Comparison of ENCODE assay signal across 11 cellular contexts in genomic region chr3:160562952-160563351, GRCh38. TPM values are rescaled to one million over a fixed set of nuclear protein-coding genes. Genes with fewer than 3 reads are reported as not detected.
DNase-seq lines count a peak whose midpoint lies in the region; ATAC-seq and TF ChIP-seq lines count a peak whose summit lies in the region.
"Had no signal": no experiment of that assay in that cellular context is flagged by ENCODE, and none has a peak within 500 bp of the region (broad histone marks: within the 10 kb centered on the region; RNA-seq: fewer than 3 reads in every experiment).

No MANE protein-coding gene starts in this region.

- no peaks in the 10 kb centered on the region for H3K36me3 ChIP-seq in adipocyte (ENCODE audit: control insufficient read depth, insufficient read depth, low read length, severe bottlenecking)

- no peak for DNase-seq in AG09309 (ENCODE audit: low read depth)
- no peak for DNase-seq in HFF-Myc (ENCODE audit: extremely low read depth, low read depth)
- no peak for DNase-seq in adipocyte (ENCODE audit: low read depth)
- DNase-seq in naive B cell, result no peak
- no peak for DNase-seq in SK-N-DZ (ENCODE audit: low spot score)
- no peak for DNase-seq in NCI-H1048 (lab: John Stamatoyannopoulos, UW)
- DNase-seq in MV-4-11 (lab: John Stamatoyannopoulos, UW), result no peak
- DNase-seq: DMS79, NCI-H1417 had no signal

- no peaks in the 10 kb centered on the region for H3K9me3 Mint-ChIP-seq in naive B cell

- H3K9me3 ChIP-seq in adipocyte (ENCODE audit: control insufficient read depth, low read length), result no peaks in the 10 kb centered on the region

- no peaks in the 10 kb centered on the region for H3K27me3 ChIP-seq in adipocyte (replicated peaks; ENCODE audit: control insufficient read depth, insufficient read depth, low read length)

- H3K27me3 Mint-ChIP-seq in naive B cell, result no peaks in the 10 kb centered on the region

- H3K4me1 Mint-ChIP-seq in naive B cell, result peaks cover 44 to 62% (median 57%) of the 10 kb centered on the region in 3 donors

- peaks cover under 1 to 2% of the 10 kb centered on the region in 2 donors for H3K36me3 Mint-ChIP-seq in naive B cell

- peak overlapping the region in 6 of 8 donors; percentile 4 to 96 (median 52) for H3K4me3 Mint-ChIP-seq in naive B cell

- peak overlapping the region; percentile 10 for H3K4me3 ChIP-seq in AG09309 (ENCODE audit: control insufficient read depth, low read depth, low read length)
- H3K4me3 ChIP-seq in HFF-Myc (replicated peaks; ENCODE audit: low read depth, low read length), result peak overlapping the region; percentile 82
- H3K4me3 ChIP-seq in adipocyte (ENCODE audit: low read length), result peak overlapping the region; percentile 94

- ATAC-seq in naive B cell (ENCODE audit: low read depth in 2 of 2), result no peak
- ATAC-seq in HG02678 (IDR thresholded peaks at IDR 0.05; ENCODE audit: unreplicated experiment), result no peak
- ATAC-seq: esophagus mucosa had no signal

- no peak overlapping the region for H3K9ac ChIP-seq in adipocyte (ENCODE audit: low read length)

- peaks cover 45% of the 10 kb centered on the region for H3K4me1 ChIP-seq in adipocyte (ENCODE audit: control insufficient read depth, insufficient read depth, low read length)

- H3K27ac Mint-ChIP-seq in naive B cell, result peak overlapping the region in 3 of 6 donors; percentile 26 to 97 (median 55)

- TF ChIP-seq CTCF in AG09309 (IDR thresholded peaks at IDR 0.05; ENCODE audit: control insufficient read depth, insufficient read depth, low read depth, low read length, missing control alignments), result no peak
- no peak for TF ChIP-seq CTCF in HFF-Myc (IDR thresholded peaks at IDR 0.05; ENCODE audit: low read depth, low read length, missing control alignments)

RNA-seq across cellular contexts. Expression of gene KPNA4, which starts 2.4 kb away (rescaled TPM):
- polyA plus RNA-seq in naive B cell (ENCODE audit: low read depth in 6 of 6), result 10 to 100 TPM in 4 of 6 donors, 1 to 10 TPM in 2; 6.2 to 11.1 (median 10.1) TPM
- polyA plus RNA-seq in SK-N-DZ (2014; cell fraction: cytosol; rRNA removed), result 15.4 and 16.8 TPM in 2 replicates
- 7.5 and 10.1 TPM in 2 replicates for polyA plus RNA-seq in SK-N-DZ (2014; cell fraction: nucleus; rRNA removed)

Comparison
In these comparisons a context has a peak if more than half of its experiments do, and no peak if none do; other contexts are left out.
1. H3K4me3 ChIP-seq: peak in every context shown above with its lines; median percentile 94 in adipocyte; 82 in HFF-Myc; 10 in AG09309.